Comparison of ENCODE assay signal across 20 cellular contexts in genomic region chr1:81477704-81478103, GRCh38.
DNase-seq lines count a peak whose midpoint lies in the region; ATAC-seq and TF ChIP-seq lines count a peak whose summit lies in the region.
"Had no signal": no experiment of that assay in that cellular context is flagged by ENCODE, and none has a peak within 500 bp of the region (broad histone marks: within the 10 kb centered on the region; RNA-seq: fewer than 3 reads in every experiment).

No MANE protein-coding gene starts in this region.

- peak overlapping the region; percentile 36 for H3K4me3 ChIP-seq in SJCRH30
- H3K4me3 ChIP-seq in osteoblast (ENCODE audit: insufficient read depth, low read length), result no peak overlapping the region
- H3K4me3 ChIP-seq in testis, result no peak overlapping the region
- H3K4me3 ChIP-seq: cardiac muscle cell, K562, right lobe of liver had no signal

- H4K20me1 ChIP-seq in osteoblast (ENCODE audit: insufficient read depth, low read length), result no peaks in the 10 kb centered on the region

- no peaks in the 10 kb centered on the region for H3K36me3 ChIP-seq in SJCRH30
- no peaks in the 10 kb centered on the region for H3K36me3 ChIP-seq in osteoblast (ENCODE audit: insufficient read depth, low read length)
- no peaks in the 10 kb centered on the region for H3K36me3 ChIP-seq in testis (ENCODE audit: low read depth, missing control alignments)
- H3K36me3 ChIP-seq: cardiac muscle cell, right lobe of liver had no signal

- TF ChIP-seq CTCF in foreskin keratinocyte (conservative IDR thresholded peaks at IDR 0.05), result no peak
- TF ChIP-seq CTCF in osteoblast (IDR thresholded peaks at IDR 0.05; ENCODE audit: extremely low read depth, low read depth, low read length), result no peak
- no peak for TF ChIP-seq CTCF in testis (IDR thresholded peaks at IDR 0.05)

- intact Hi-C loops in testis (cut with DNase I; ENCODE audit: low total_unique reads), result no loop called here

- peak overlapping the region; percentile 30 for H3K4me2 ChIP-seq in osteoblast (ENCODE audit: insufficient read depth, low read length)

- no peak for TF ChIP-seq POLR2A in testis (IDR thresholded peaks at IDR 0.05)

- ATAC-seq in foreskin keratinocyte (peak; percentile 41), HG02885 (IDR thresholded peaks at IDR 0.05; ENCODE audit: poor library complexity, unreplicated experiment) (no peak)
- ATAC-seq: K562; naive thymus-derived CD4-positive, alpha-beta T cell had no signal

- no peak overlapping the region for H2AFZ ChIP-seq in osteoblast (ENCODE audit: low read length)

- H3K9me3 ChIP-seq in SJCRH30 (replicated peaks), result no peaks in the 10 kb centered on the region
- no peaks in the 10 kb centered on the region for H3K9me3 ChIP-seq in osteoblast (ENCODE audit: low read depth, low read length)
- no peaks in the 10 kb centered on the region for H3K9me3 ChIP-seq in testis
- H3K9me3 ChIP-seq: right lobe of liver had no signal

- DNase-seq in Ammon's horn (ENCODE audit: low spot score) (peak; percentile 17), SJCRH30 (peak; percentile 40 to 62), foreskin keratinocyte (peak in 1 of 2 donors; percentile 20), osteoblast (ENCODE audit: insufficient read length, low spot score, missing footprints) (no peak), NCI-H1694 treated with DMSO at 0.1 percent for 48 hours (lab: John Stamatoyannopoulos, UW) (no peak), SW480 (ENCODE audit: low spot score) (no peak), testis (no peak)
- DNase-seq: activated CD4-positive, CD25-positive, alpha-beta regulatory T cell; activated naive CD4-positive, alpha-beta T cell; endodermal cell; GOT3; naive thymus-derived CD4-positive, alpha-beta T cell; NCI-H1417 treated with DMSO at 0.1 percent for 48 hours; NCI-H510A; right lobe of liver; stimulated activated CD4-positive, alpha-beta T cell treated with anti-CD3 and anti-CD28 coated beads, Interleukin-4, amount 100 ng/mL, for 4 hours; T-helper 1 cell had no signal

- H3K27ac ChIP-seq in SJCRH30, result peak overlapping the region; percentile 1; the same call in 1 of the 2 replicates
- H3K27ac ChIP-seq in foreskin keratinocyte, result no peak overlapping the region
- no peak overlapping the region for H3K27ac ChIP-seq in osteoblast (ENCODE audit: low read depth, low read length)
- H3K27ac ChIP-seq in testis, result no peak overlapping the region
- H3K27ac ChIP-seq: cardiac muscle cell, right lobe of liver had no signal

- H3K27me3 ChIP-seq in SJCRH30, result no peaks in the 10 kb centered on the region
- H3K27me3 ChIP-seq in foreskin keratinocyte, result no peaks in the 10 kb centered on the region
- no peaks in the 10 kb centered on the region for H3K27me3 ChIP-seq in osteoblast (ENCODE audit: insufficient read depth, low read length)
- H3K27me3 ChIP-seq in testis, result no peaks in the 10 kb centered on the region
- H3K27me3 ChIP-seq: cardiac muscle cell, right lobe of liver had no signal

- WGBS in testis, 2 donors, result 39 to 41% methylated on average over 5 of the region's 5 CpGs

- no peaks in the 10 kb centered on the region for H3K79me2 ChIP-seq in osteoblast (ENCODE audit: insufficient read depth, low read length)

- H3K4me1 ChIP-seq in SJCRH30, result 0 out of 2 replicates have a peak, but pooled peaks cover 6% of the 10 kb centered on the region
- H3K4me1 ChIP-seq in foreskin keratinocyte, result no peaks in the 10 kb centered on the region
- H3K4me1 ChIP-seq in osteoblast (ENCODE audit: insufficient read depth, low read length), result no peaks in the 10 kb centered on the region
- H3K4me1 ChIP-seq in testis, result peaks cover 7% of the 10 kb centered on the region
- H3K4me1 ChIP-seq: right lobe of liver had no signal

Comparison
In these comparisons a context has a peak if more than half of its experiments do, and no peak if none do; other contexts are left out.
1. DNase-seq: peak in Ammon's horn (single experiment) and SJCRH30 (2 of 2); none in osteoblast (single experiment), NCI-H1694 treated with DMSO at 0.1 percent for 48 hours (single experiment), SW480 (single experiment) and testis (single experiment).